In genomic region chr10:130696870-130697269, GRCh38 we compare ENCODE assay signal across 27 cellular contexts.
"Had no signal": no experiment of that assay in that cellular context is flagged by ENCODE, and none has a peak within 500 bp of the region (broad histone marks: within the 10 kb centered on the region; RNA-seq: fewer than 3 reads in every experiment).

No MANE protein-coding gene starts in this region.

- H3K36me3 Mint-ChIP-seq: stimulated activated effector memory CD8-positive, alpha-beta T cell treated with anti-CD3 and anti-CD28 coated beads, Interleukin-12 subunit alpha, Interleukin-12 subunit beta, amount 100 ng/mL, for 72 hours; stimulated activated memory B cell treated with anti-CD40 and anti-IgM and Interleukin-4, amounts not matched to agents 10 μg/mL and 1 μg/mL and 100 μg/mL, for 72 hours; stimulated activated naive B cell treated with anti-CD40 and anti-IgM and Interleukin-4, amounts not matched to agents 10 μg/mL and 1 μg/mL and 100 μg/mL, for 72 hours had no signal

- H3K4me3 ChIP-seq: stomach, suprapubic skin, testis, thoracic aorta, thyroid gland, tibial artery, tibial nerve, transverse colon, upper lobe of left lung, upper lobe of right lung, uterus, vagina had no signal

- H3K4me3 Mint-ChIP-seq: stimulated activated effector memory CD8-positive, alpha-beta T cell treated with anti-CD3 and anti-CD28 coated beads, Interleukin-12 subunit alpha, Interleukin-12 subunit beta, amount 100 ng/mL, for 72 hours; stimulated activated memory B cell treated with anti-CD40 and anti-IgM and Interleukin-4, amounts not matched to agents 10 μg/mL and 1 μg/mL and 100 μg/mL, for 72 hours; stimulated activated naive B cell treated with anti-CD40 and anti-IgM and Interleukin-4, amounts not matched to agents 10 μg/mL and 1 μg/mL and 100 μg/mL, for 72 hours; stimulated activated naive CD8-positive, alpha-beta T cell treated with anti-CD3 and anti-CD28 coated beads, Interleukin-15, amount 100 ng/mL, for 72 hours; stimulated activated naive CD8-positive, alpha-beta T cell treated with anti-CD3 and anti-CD28 coated beads, Interleukin-15, Interleukin-2, amounts not matched to agents 100 ng/mL and 50 ng/mL, for 24 hours had no signal

- H3K27ac ChIP-seq: stomach, suprapubic skin, testis, thoracic aorta, thyroid gland, tibial artery, tibial nerve, transverse colon, upper lobe of left lung, upper lobe of right lung, uterus, vagina had no signal

- H3K4me1 Mint-ChIP-seq: stimulated activated effector memory CD8-positive, alpha-beta T cell treated with anti-CD3 and anti-CD28 coated beads, Interleukin-12 subunit alpha, Interleukin-12 subunit beta, amount 100 ng/mL, for 72 hours; stimulated activated memory B cell treated with anti-CD40 and anti-IgM and Interleukin-4, amounts not matched to agents 10 μg/mL and 1 μg/mL and 100 μg/mL, for 72 hours; stimulated activated naive B cell treated with anti-CD40 and anti-IgM and Interleukin-4, amounts not matched to agents 10 μg/mL and 1 μg/mL and 100 μg/mL, for 72 hours; stimulated activated naive CD8-positive, alpha-beta T cell treated with anti-CD3 and anti-CD28 coated beads, Interleukin-15, amount 100 ng/mL, for 72 hours had no signal

- H3K27ac Mint-ChIP-seq: stimulated activated effector memory CD8-positive, alpha-beta T cell treated with anti-CD3 and anti-CD28 coated beads, Interleukin-12 subunit alpha, Interleukin-12 subunit beta, amount 100 ng/mL, for 72 hours; stimulated activated memory B cell treated with anti-CD40 and anti-IgM and Interleukin-4, amounts not matched to agents 10 μg/mL and 1 μg/mL and 100 μg/mL, for 72 hours; stimulated activated naive B cell treated with anti-CD40 and anti-IgM and Interleukin-4, amounts not matched to agents 10 μg/mL and 1 μg/mL and 100 μg/mL, for 72 hours; stimulated activated naive CD8-positive, alpha-beta T cell treated with anti-CD3 and anti-CD28 coated beads, Interleukin-15, amount 100 ng/mL, for 72 hours; stimulated activated naive CD8-positive, alpha-beta T cell treated with anti-CD3 and anti-CD28 coated beads, Interleukin-15, Interleukin-2, amounts not matched to agents 100 ng/mL and 50 ng/mL, for 24 hours had no signal

- DNase-seq: stimulated activated CD4-positive, alpha-beta T cell treated with anti-CD3 and anti-CD28 coated beads, Interleukin-2, amount 100 ng/mL, for 48 hours; stimulated activated CD4-positive, alpha-beta T cell treated with anti-CD3 and anti-CD28 coated beads, Interleukin-4, amount 100 ng/mL, for 1 hour; stimulated activated CD4-positive, alpha-beta T cell treated with anti-CD3 and anti-CD28 coated beads, Interleukin-4, amount 100 ng/mL, for 24 hours; stimulated activated CD4-positive, alpha-beta T cell treated with anti-CD3 and anti-CD28 coated beads, Interleukin-4, amount 100 ng/mL, for 4 hours; stimulated activated CD8-positive, alpha-beta memory T cell treated with anti-CD3 and anti-CD28 coated beads, Interleukin-4, amount 100 ng/mL, for 48 hours; stimulated activated naive B cell treated with anti-CD40 and anti-IgM and Interleukin-4, amounts not matched to agents 10 μg/mL and 1 μg/mL and 100 μg/mL, for 72 hours; stimulated activated naive CD4-positive, alpha-beta T cell; stimulated activated naive CD4-positive, alpha-beta T cell treated with Interleukin-2 at 50 U/mL for 16 hours; stimulated activated naive CD8-positive, alpha-beta T cell treated with anti-CD3 and anti-CD28 coated beads, Interleukin-15, amount 100 ng/mL, for 72 hours; stimulated activated naive CD8-positive, alpha-beta T cell treated with anti-CD3 and anti-CD28 coated beads, Interleukin-15, Interleukin-2, amounts not matched to agents 100 U/mL and 50 U/mL, for 24 hours; stomach; substantia nigra; testis; thyroid gland; tibial artery; transverse colon; upper lobe of left lung; upper lobe of right lung; uterus had no signal

- H3K4me1 ChIP-seq: stomach, suprapubic skin, testis, thyroid gland, tibial artery, tibial nerve, transverse colon, upper lobe of left lung, upper lobe of right lung, uterus, vagina had no signal

- H3K36me3 ChIP-seq: stomach, suprapubic skin, thoracic aorta, thyroid gland, tibial artery, tibial nerve, transverse colon, upper lobe of left lung, upper lobe of right lung, uterus, vagina had no signal

- H3K9me3 Mint-ChIP-seq: stimulated activated effector memory CD8-positive, alpha-beta T cell treated with anti-CD3 and anti-CD28 coated beads, Interleukin-12 subunit alpha, Interleukin-12 subunit beta, amount 100 ng/mL, for 72 hours; stimulated activated naive CD8-positive, alpha-beta T cell treated with anti-CD3 and anti-CD28 coated beads, Interleukin-15, Interleukin-2, amounts not matched to agents 100 ng/mL and 50 ng/mL, for 24 hours had no signal

- H3K27me3 ChIP-seq: stomach, testis, thyroid gland, tibial artery, tibial nerve, transverse colon, upper lobe of left lung, upper lobe of right lung, uterus, vagina had no signal

- ATAC-seq: stimulated activated naive B cell treated with anti-CD40 and anti-IgM and Interleukin-4, amounts not matched to agents 10 μg/mL and 1 μg/mL and 100 μg/mL, for 72 hours; stimulated activated naive CD8-positive, alpha-beta T cell treated with anti-CD3 and anti-CD28 coated beads, Interleukin-15, amount 100 ng/mL, for 72 hours; stimulated activated naive CD8-positive, alpha-beta T cell treated with anti-CD3 and anti-CD28 coated beads, Interleukin-15, Interleukin-2, amounts not matched to agents 100 U/mL and 50 U/mL, for 24 hours; upper lobe of right lung had no signal

- H3K9me3 ChIP-seq: stomach, suprapubic skin, testis, thoracic aorta, thyroid gland, tibial artery, tibial nerve, transverse colon, upper lobe of left lung, upper lobe of right lung, uterus, vagina had no signal

- H3K27me3 Mint-ChIP-seq: stimulated activated memory B cell treated with anti-CD40 and anti-IgM and Interleukin-4, amounts not matched to agents 10 μg/mL and 1 μg/mL and 100 μg/mL, for 72 hours; stimulated activated naive CD8-positive, alpha-beta T cell treated with anti-CD3 and anti-CD28 coated beads, Interleukin-15, Interleukin-2, amounts not matched to agents 100 ng/mL and 50 ng/mL, for 24 hours had no signal

- FAIRE-seq: urothelium cell line had no signal
